Comparison of ENCODE assay signal across 8 cellular contexts in the genomic region with DNA sequence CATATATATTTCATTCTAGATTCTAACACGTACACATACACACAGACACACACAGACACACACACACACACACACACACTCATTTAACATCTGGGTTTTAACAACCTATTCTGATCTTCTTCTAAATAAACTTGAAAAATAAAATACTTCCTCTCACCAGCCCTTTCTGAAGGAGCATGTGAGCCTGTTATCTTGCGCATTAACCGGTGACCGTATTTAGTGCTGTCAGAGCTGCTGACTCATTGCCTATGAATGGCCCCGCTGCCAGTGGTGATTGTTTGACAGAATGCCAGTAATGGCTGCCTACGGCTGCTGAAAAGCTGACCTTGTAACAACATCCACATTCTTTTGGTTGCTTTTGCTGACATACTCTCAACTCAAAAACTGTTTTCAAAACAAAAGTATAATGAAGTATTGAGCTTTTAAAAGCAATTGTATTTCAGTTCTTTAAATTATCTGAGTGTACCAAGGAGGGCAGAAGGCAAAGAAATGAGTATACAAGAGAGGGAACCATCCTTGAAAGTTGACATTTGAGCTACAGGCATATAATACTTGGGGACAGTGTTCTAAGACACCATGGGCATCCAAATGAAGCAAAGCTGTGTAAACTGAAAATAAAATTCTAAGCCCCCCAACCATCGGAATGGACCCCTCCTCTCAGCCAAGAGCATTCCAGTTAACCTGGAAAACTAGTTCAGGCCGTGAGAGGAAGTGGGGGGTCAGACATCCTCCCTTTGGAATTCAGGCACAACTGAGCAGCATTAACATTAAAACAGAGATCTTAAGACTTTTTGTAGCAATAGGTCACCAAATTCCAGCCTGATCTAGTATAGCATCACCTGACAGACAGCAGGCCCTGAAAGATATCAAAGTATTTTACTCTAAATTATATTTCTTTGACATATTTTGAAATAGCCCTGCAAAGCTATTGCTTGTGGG. TPM values are rescaled to one million over a fixed set of nuclear protein-coding genes. Genes with fewer than 3 reads are reported as not detected.
DNase-seq lines count a peak whose midpoint lies in the region; ATAC-seq and TF ChIP-seq lines count a peak whose summit lies in the region.

No MANE protein-coding gene starts in this region.

- TF ChIP-seq CTCF in RWPE1 (conservative IDR thresholded peaks at IDR 0.05; ENCODE audit: low read depth) (no peak), esophagus muscularis mucosa (IDR thresholded peaks at IDR 0.05) (no peak), mesothelial cell of epicardium (IDR thresholded peaks at IDR 0.05; ENCODE audit: unreplicated experiment) (no peak), uterus (IDR thresholded peaks at IDR 0.05) (no peak)

- WGBS in esophagus muscularis mucosa = 19% methylated on average over 8 of the region's 8 CpGs

- H3K4me1 ChIP-seq in esophagus muscularis mucosa = peaks cover 38 to 61% (median 46%) of the 10 kb centered on the region in 4 donors
- H3K4me1 ChIP-seq in uterus = no peaks in the 10 kb centered on the region

- H3K4me1 Mint-ChIP-seq in mesothelial cell of epicardium = peaks cover 20% of the 10 kb centered on the region

- in situ Hi-C loops in ACHN (cut with HindIII; ENCODE audit: low pct_ligation_motif_present, low pct_unique_long_range_greater_than_20kb, low sequenced_read_pairs) = no loop called here

- H3K36me3 ChIP-seq in esophagus muscularis mucosa (no peaks in the 10 kb centered on the region), uterus (no peaks in the 10 kb centered on the region)

- no peaks in the 10 kb centered on the region for H3K36me3 Mint-ChIP-seq in mesothelial cell of epicardium

- CTCF ChIA-PET in RWPE1 (lab: Yijun Ruan, JAX) = no interaction called here

- TF ChIP-seq EP300 in esophagus muscularis mucosa (IDR thresholded peaks at IDR 0.05) = no peak

- TF ChIP-seq POLR2A in esophagus muscularis mucosa (IDR thresholded peaks at IDR 0.05; ENCODE audit: low read depth) (no peak), uterus (IDR thresholded peaks at IDR 0.05) (no peak), GM18505 (IDR thresholded peaks at IDR 0.05; ENCODE audit: borderline replicate concordance, extremely low read depth, insufficient read depth, insufficient read length) (no peak)

- H3K9me3 Mint-ChIP-seq in mesothelial cell of epicardium = no peaks in the 10 kb centered on the region

- H3K27me3 Mint-ChIP-seq in mesothelial cell of epicardium (ENCODE audit: low read depth) = no peaks in the 10 kb centered on the region

- intact Hi-C loops in esophagus muscularis mucosa (cut with DNase I) = loop anchor here (5.0 to 10.0 kb wide), 4 partner anchors 47 to 165 kb away; no protein-coding TSS in a partner anchor
- intact Hi-C loops in uterus (cut with DNase I; ENCODE audit: low total_unique reads) = no loop called here

- H3K27ac ChIP-seq in RWPE1 (no peak overlapping the region), esophagus muscularis mucosa (replicated peaks in 1 of 4) (peak overlapping the region; percentile 73 to 77 (median 76)), uterus (peak overlapping the region; percentile 68 to 86)

- H3K4me3 Mint-ChIP-seq in mesothelial cell of epicardium = no peak overlapping the region

- peak; percentile 90 for DNase-seq in ACHN
- peak in 72 of 76 experiments; percentile 3 to 94 (median 68) for DNase-seq in HUDEP-2 (lab: John Stamatoyannopoulos, UW; ENCODE audit: unreplicated experiment in 76 of 76)
- DNase-seq in RWPE1 (ENCODE audit: low spot score) = peak; percentile 71
- no peak for DNase-seq in esophagus muscularis mucosa (ENCODE audit: extremely low spot score)
- no peak for DNase-seq in mesothelial cell of epicardium (ENCODE audit: low spot score in 2 of 2, unreplicated experiment in 2 of 2)
- peak; percentile 79 to 84 for DNase-seq in uterus
- no peak for DNase-seq in activated T-cell treated with anti-CD3 and anti-CD28 coated beads, Interleukin-2, amount 50 U/mL, for 48 hours

- no peaks in the 10 kb centered on the region for H3K9me3 ChIP-seq in esophagus muscularis mucosa
- no peaks in the 10 kb centered on the region for H3K9me3 ChIP-seq in uterus

- POLR2A ChIA-PET in RWPE1 (lab: Yijun Ruan, JAX; ENCODE audit: low non-redundant PET) = no interaction called here

- ATAC-seq in GM18505 (IDR thresholded peaks at IDR 0.05; ENCODE audit: unreplicated experiment) = no peak

- H3K4me3 ChIP-seq in esophagus muscularis mucosa (peak overlapping the region in 1 of 4 donors; percentile 1), uterus (no peak overlapping the region)

- H3K27me3 ChIP-seq in esophagus muscularis mucosa = no peaks in the 10 kb centered on the region
- no peaks in the 10 kb centered on the region for H3K27me3 ChIP-seq in uterus

- H3K27ac Mint-ChIP-seq in mesothelial cell of epicardium = peak overlapping the region; percentile 73

RNA-seq across cellular contexts. Expression of a gene that starts 50.2 kb away (rescaled TPM):
- total RNA-seq in esophagus muscularis mucosa (100 to 1,000 TPM; 189 to 284 (median 242) TPM), mesothelial cell of epicardium (8.4 to 10.9 TPM (median 10.1 TPM) in 3 replicates), uterus (100 to 1,000 TPM in 1 of 4 donors, 10 to 100 TPM in 3; 13.8 to 229 (median 43.0) TPM)

Comparison
In these comparisons a context has a peak if more than half of its experiments do, and no peak if none do; other contexts are left out.
1. DNase-seq: peak in ACHN (single experiment), HUDEP-2 (72 of 76), RWPE1 (single experiment) and uterus (2 of 2); none in esophagus muscularis mucosa (single experiment), mesothelial cell of epicardium (0 of 2) and activated T-cell treated with anti-CD3 and anti-CD28 coated beads, Interleukin-2, amount 50 U/mL, for 48 hours (0 of 2).